ENCODE assay signal across 10 cellular contexts in genomic region chr2:64405476-64406406, GRCh38. TPM values are rescaled to one million over a fixed set of nuclear protein-coding genes. Genes with fewer than 3 reads are reported as not detected.
DNase-seq lines count a peak whose midpoint lies in the region; ATAC-seq, FAIRE-seq and TF ChIP-seq lines count a peak whose summit lies in the region.
"Had no signal": no experiment of that assay in that cellular context is flagged by ENCODE, and none has a peak within 500 bp of the region (broad histone marks: within the 10 kb centered on the region; RNA-seq: fewer than 3 reads in every experiment).

No MANE protein-coding gene starts in this region.

- peak; percentile 5 for FAIRE-seq in astrocyte (lab: Jason Lieb, UNC)

- in situ Hi-C loops in GM23248 (cut with MboI) = no loop called here

- TF ChIP-seq CTCF in astrocyte (IDR thresholded peaks at IDR 0.05; ENCODE audit: insufficient read depth, low read depth, low read length) (no peak), right atrium auricular region (IDR thresholded peaks at IDR 0.05) (no peak)

- H3K9me3 ChIP-seq in GM23248 (ENCODE audit: low read depth) (no peaks in the 10 kb centered on the region), astrocyte (ENCODE audit: insufficient read depth, low read depth, low read length) (no peaks in the 10 kb centered on the region), right atrium auricular region (no peaks in the 10 kb centered on the region), skeletal muscle tissue (ENCODE audit: control insufficient read depth in 3 of 3, low read length in 3 of 3) (no peaks in the 10 kb centered on the region)

- H3K4me1 Mint-ChIP-seq in astrocyte (ENCODE audit: low read depth, unreplicated experiment) = peaks cover 35% of the 10 kb centered on the region

- H3K4me3 Mint-ChIP-seq in astrocyte (ENCODE audit: unreplicated experiment) = no peak overlapping the region

- peak overlapping the region; percentile 63 for H3K9ac ChIP-seq in GM23248
- H3K9ac ChIP-seq in astrocyte (ENCODE audit: low read length) = no peak overlapping the region
- no peak overlapping the region for H3K9ac ChIP-seq in skeletal muscle tissue (ENCODE audit: low read depth in 1 of 3, low read length in 3 of 3)

- H3K27me3 Mint-ChIP-seq in astrocyte (ENCODE audit: low read depth, unreplicated experiment) = no peaks in the 10 kb centered on the region
- H3K27me3 Mint-ChIP-seq: naive B cell had no signal

- peaks cover 18% of the 10 kb centered on the region for H3K27me3 ChIP-seq in GM23248 (replicated peaks; ENCODE audit: insufficient read depth)
- peaks cover 20% of the 10 kb centered on the region for H3K27me3 ChIP-seq in astrocyte (ENCODE audit: insufficient read depth, low read length)
- no peaks in the 10 kb centered on the region for H3K27me3 ChIP-seq in right atrium auricular region
- no peaks in the 10 kb centered on the region for H3K27me3 ChIP-seq in skeletal muscle tissue (ENCODE audit: control insufficient read depth in 3 of 3, insufficient read depth in 3 of 3, low read length in 3 of 3)
- H3K27me3 ChIP-seq: dorsolateral prefrontal cortex had no signal

- peaks cover 16% of the 10 kb centered on the region for H3F3A ChIP-seq in GM23248 (ENCODE audit: insufficient read depth)

- H3K36me3 Mint-ChIP-seq in astrocyte (ENCODE audit: low read depth, unreplicated experiment) = no peaks in the 10 kb centered on the region
- H3K36me3 Mint-ChIP-seq: naive B cell had no signal

- H3K27ac ChIP-seq in GM23248 (peak overlapping the region; percentile 57), astrocyte (ENCODE audit: low read depth, low read length) (no peak overlapping the region), right atrium auricular region (peak overlapping the region; percentile 82 to 89), skeletal muscle tissue (ENCODE audit: low read depth, low read length) (peak overlapping the region; percentile 4)

- WGBS in GM23248 (ENCODE audit: low coverage in 1 of 2, low lambda C conversion rate in 2 of 2, missing lambda C conversion rate in 2 of 2), 2 experiments = 27 to 28% methylated on average over 12 of the region's 12 CpGs

- DNase-seq in GM23248 (peak; percentile 96), astrocyte (ENCODE audit: low read depth) (peak; percentile 58), right atrium auricular region (ENCODE audit: low spot score) (no peak), T-helper 1 cell (no peak)
- DNase-seq in activated naive CD4-positive, alpha-beta T cell treated with Interleukin-2 at 50 U/mL for 16 hours = no peak
- DNase-seq: dorsolateral prefrontal cortex, naive B cell had no signal

- H2AFZ ChIP-seq in GM23248 = peak overlapping the region; percentile 53
- H2AFZ ChIP-seq in astrocyte (ENCODE audit: low read depth, low read length) = no peak overlapping the region

- H3K27ac Mint-ChIP-seq in astrocyte (ENCODE audit: unreplicated experiment) = no peak overlapping the region

- ATAC-seq in GM21619 (IDR thresholded peaks at IDR 0.05; ENCODE audit: unreplicated experiment) = no peak
- ATAC-seq in GM19452 (IDR thresholded peaks at IDR 0.05; ENCODE audit: unreplicated experiment) = no peak

- peak overlapping the region; percentile 88 for H3K4me2 ChIP-seq in GM23248 (ENCODE audit: unreplicated experiment)
- peak overlapping the region; percentile 17 for H3K4me2 ChIP-seq in astrocyte (ENCODE audit: low read length)

- H3K4me3 ChIP-seq in GM23248 (peak overlapping the region; percentile 63), astrocyte (ENCODE audit: insufficient read depth, low read depth, low read length) (no peak overlapping the region), right atrium auricular region (no peak overlapping the region), skeletal muscle tissue (ENCODE audit: low read length in 3 of 3) (peak overlapping the region in 2 of 3 donors; percentile 8 to 18)

- H3K9me2 ChIP-seq in GM23248 (ENCODE audit: insufficient read depth) = no peaks in the 10 kb centered on the region

- H3K79me2 ChIP-seq in GM23248 (ENCODE audit: insufficient read depth) = no peaks in the 10 kb centered on the region
- no peaks in the 10 kb centered on the region for H3K79me2 ChIP-seq in astrocyte (ENCODE audit: insufficient read depth, low read length)

- no peaks in the 10 kb centered on the region for H3K36me3 ChIP-seq in GM23248 (ENCODE audit: low read depth)
- H3K36me3 ChIP-seq in astrocyte (ENCODE audit: insufficient read depth, low read length) = no peaks in the 10 kb centered on the region
- H3K36me3 ChIP-seq in right atrium auricular region = no peaks in the 10 kb centered on the region
- no peaks in the 10 kb centered on the region for H3K36me3 ChIP-seq in skeletal muscle tissue (ENCODE audit: control insufficient read depth in 3 of 3, insufficient read depth in 3 of 3, low read length in 3 of 3)

- H3K4me1 ChIP-seq in GM23248 (ENCODE audit: insufficient read depth) (peaks cover 28% of the 10 kb centered on the region), astrocyte (ENCODE audit: insufficient read depth, low read length) (peaks cover 10% of the 10 kb centered on the region), right atrium auricular region (peaks cover 0 to 50% of the 10 kb centered on the region in 2 donors), skeletal muscle tissue (ENCODE audit: control insufficient read depth in 3 of 3, insufficient read depth in 3 of 3, low read length in 3 of 3) (peaks cover 47 to 50% (median 48%) of the 10 kb centered on the region in 3 donors)

- H4K20me1 ChIP-seq in GM23248 (ENCODE audit: insufficient read depth) (no peaks in the 10 kb centered on the region), astrocyte (ENCODE audit: insufficient read depth, low read length) (no peaks in the 10 kb centered on the region)

- no peaks in the 10 kb centered on the region for H3K9me3 Mint-ChIP-seq in astrocyte (ENCODE audit: unreplicated experiment)

RNA-seq across cellular contexts. Expression of gene LGALSL, which starts 48.2 kb away (rescaled TPM):
- total RNA-seq in GM23248 (2014; rRNA removed; shearing (Covaris generic)) = 0.43 and 1.6 TPM in 2 replicates
- polyA plus RNA-seq in GM23248 (2016; fragmentation: Nextera tagmentation; extraction: Ambion mirVana) = 0.60 and 0.70 TPM in 2 replicates
- total RNA-seq in astrocyte (12.4 and 14.0 TPM in 2 replicates), right atrium auricular region (10 to 100 TPM; 15.4 to 19.1 TPM), skeletal muscle tissue (11.5 TPM)

Comparison
In these comparisons a context has a peak if more than half of its experiments do, and no peak if none do; other contexts are left out.
1. DNase-seq: peak in GM23248 (single experiment) and astrocyte (single experiment); none in right atrium auricular region (single experiment), activated naive CD4-positive, alpha-beta T cell treated with Interleukin-2 at 50 U/mL for 16 hours (single experiment) and T-helper 1 cell (0 of 5).
2. H3K4me3 ChIP-seq: peak in GM23248 (single experiment) and skeletal muscle tissue (2 of 3); none in astrocyte (single experiment) and right atrium auricular region (0 of 2).